In the genomic region with DNA sequence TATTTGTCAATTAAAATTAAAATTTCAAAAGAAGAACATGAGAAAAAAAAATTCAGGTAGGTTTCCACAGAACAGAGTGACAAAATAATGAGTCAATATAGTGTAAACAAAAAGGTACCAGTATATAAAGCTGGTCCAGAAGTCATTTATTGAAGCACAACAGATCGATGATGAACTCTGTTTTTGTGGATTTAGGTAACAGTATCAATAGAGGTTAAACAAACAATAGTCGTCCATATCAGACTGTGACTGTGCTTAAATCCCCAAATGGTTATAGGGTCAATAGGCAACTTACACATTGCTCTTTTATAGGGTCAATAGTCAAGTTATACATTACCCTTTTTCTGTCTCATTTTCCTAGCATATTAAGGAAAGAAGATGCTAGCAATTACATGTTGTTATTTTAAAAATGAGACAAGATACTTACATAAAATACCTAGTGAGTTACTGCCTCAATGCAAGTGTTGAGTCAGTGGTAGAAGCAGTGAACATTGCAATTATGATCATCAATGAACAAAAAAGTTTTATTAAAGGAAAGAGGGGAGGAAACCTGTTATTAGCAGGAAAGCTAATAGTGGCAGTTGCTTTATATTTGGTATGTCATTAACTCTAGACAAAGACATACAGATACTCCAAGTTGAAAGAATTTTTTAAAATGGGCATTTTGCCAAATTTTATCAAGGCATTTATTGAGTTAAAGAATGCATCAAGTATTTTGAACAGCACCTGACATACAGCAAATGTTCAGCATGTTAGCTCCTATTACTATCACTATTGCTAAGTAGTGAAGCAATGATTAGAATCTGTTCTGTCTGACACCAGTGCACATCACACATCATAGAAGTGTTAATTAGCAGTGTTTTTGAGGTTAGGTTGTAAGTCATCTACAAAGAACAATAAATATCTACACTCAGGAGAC, we compare ENCODE assay signal across 1 cellular context.
TF ChIP-seq lines count a peak whose summit lies in the region.

No MANE protein-coding gene starts in this region.

TF ChIP-seq in Ishikawa, 13 proteins besides CTCF, POLR2A, EP300 and RAD21 (continued from another document):
- TF ChIP-seq, protein P1, sequence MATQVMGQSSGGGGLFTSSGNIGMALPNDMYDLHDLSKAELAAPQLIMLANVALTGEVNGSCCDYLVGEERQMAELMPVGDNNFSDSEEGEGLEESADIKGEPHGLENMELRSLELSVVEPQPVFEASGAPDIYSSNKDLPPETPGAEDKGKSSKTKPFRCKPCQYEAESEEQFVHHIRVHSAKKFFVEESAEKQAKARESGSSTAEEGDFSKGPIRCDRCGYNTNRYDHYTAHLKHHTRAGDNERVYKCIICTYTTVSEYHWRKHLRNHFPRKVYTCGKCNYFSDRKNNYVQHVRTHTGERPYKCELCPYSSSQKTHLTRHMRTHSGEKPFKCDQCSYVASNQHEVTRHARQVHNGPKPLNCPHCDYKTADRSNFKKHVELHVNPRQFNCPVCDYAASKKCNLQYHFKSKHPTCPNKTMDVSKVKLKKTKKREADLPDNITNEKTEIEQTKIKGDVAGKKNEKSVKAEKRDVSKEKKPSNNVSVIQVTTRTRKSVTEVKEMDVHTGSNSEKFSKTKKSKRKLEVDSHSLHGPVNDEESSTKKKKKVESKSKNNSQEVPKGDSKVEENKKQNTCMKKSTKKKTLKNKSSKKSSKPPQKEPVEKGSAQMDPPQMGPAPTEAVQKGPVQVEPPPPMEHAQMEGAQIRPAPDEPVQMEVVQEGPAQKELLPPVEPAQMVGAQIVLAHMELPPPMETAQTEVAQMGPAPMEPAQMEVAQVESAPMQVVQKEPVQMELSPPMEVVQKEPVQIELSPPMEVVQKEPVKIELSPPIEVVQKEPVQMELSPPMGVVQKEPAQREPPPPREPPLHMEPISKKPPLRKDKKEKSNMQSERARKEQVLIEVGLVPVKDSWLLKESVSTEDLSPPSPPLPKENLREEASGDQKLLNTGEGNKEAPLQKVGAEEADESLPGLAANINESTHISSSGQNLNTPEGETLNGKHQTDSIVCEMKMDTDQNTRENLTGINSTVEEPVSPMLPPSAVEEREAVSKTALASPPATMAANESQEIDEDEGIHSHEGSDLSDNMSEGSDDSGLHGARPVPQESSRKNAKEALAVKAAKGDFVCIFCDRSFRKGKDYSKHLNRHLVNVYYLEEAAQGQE (IDR thresholded peaks at IDR 0.05; ENCODE audit: low read depth), result no peak
- TF ChIP-seq CREB1 (IDR thresholded peaks at IDR 0.05; ENCODE audit: low read depth), result no peak
- no peak for TF ChIP-seq TAF1 (IDR thresholded peaks at IDR 0.05; ENCODE audit: low read depth)
- TF ChIP-seq FOXM1 (IDR thresholded peaks at IDR 0.05; ENCODE audit: borderline replicate concordance, low read depth), result no peak
